ENCODE assay signal across 31 cellular contexts in the genomic region with DNA sequence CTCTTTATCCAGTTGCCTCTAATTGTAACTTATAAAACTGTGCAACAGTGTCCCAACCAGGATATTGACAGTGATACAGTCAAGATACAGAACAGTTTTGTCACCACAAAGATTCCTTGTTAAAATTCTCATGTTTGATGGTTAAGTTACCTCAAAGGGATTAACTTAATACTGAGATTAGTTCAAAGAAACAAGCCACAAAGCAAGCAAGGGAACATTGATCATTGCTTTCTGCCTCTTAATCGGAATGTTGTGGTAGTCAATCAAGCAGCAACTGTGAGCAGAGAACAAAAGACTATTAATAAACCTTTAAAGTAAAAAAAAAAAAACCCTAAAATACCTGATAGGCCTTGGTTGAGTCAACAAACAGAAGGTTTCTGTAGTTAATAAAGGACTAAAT.
"Had no signal": no experiment of that assay in that cellular context is flagged by ENCODE, and none has a peak within 500 bp of the region (broad histone marks: within the 10 kb centered on the region; RNA-seq: fewer than 3 reads in every experiment).

No MANE protein-coding gene starts in this region.

- H3K4me3 ChIP-seq: ascending aorta, gastrocnemius medialis, hepatocyte, stomach, thyroid gland, upper lobe of right lung had no signal

- H3K27ac Mint-ChIP-seq: activated naive CD4-positive, alpha-beta T cell treated with anti-CD3 and anti-CD28 coated beads for 36 hours; activated naive CD8-positive, alpha-beta T cell treated with anti-CD3 and anti-CD28 coated beads, Interleukin-2, amount 10 ng/mL, durations not matched to agents 7 days and 5 days; dendritic cell treated with granulocyte-macrophage colony-stimulating factor and Interleukin-4, amounts not matched to agents 40 ng/mL and 50 ng/mL, for 4 days; mesothelial cell of epicardium; naive thymus-derived CD8-positive, alpha-beta T cell; stimulated activated naive B cell treated with anti-CD40 and anti-IgM and Interleukin-4, amounts not matched to agents 10 μg/mL and 1 μg/mL and 100 μg/mL, for 72 hours; T-helper 17 cell had no signal

- H3K36me3 ChIP-seq: ascending aorta, gastrocnemius medialis, stomach, thyroid gland, upper lobe of right lung, WERI-Rb-1 had no signal

- FAIRE-seq: keratinocyte, small intestine had no signal

- ATAC-seq: activated CD4-positive, CD25-positive, alpha-beta regulatory T cell treated with anti-CD3 and anti-CD28 coated beads, Interleukin-2, amount 50 U/mL, for 24 hours; gastrocnemius medialis; left colon; naive thymus-derived CD8-positive, alpha-beta T cell; sciatic nerve; stimulated activated naive B cell treated with anti-CD40 and anti-IgM and Interleukin-4, amounts not matched to agents 10 μg/mL and 1 μg/mL and 100 μg/mL, for 72 hours; T-helper 17 cell; upper lobe of right lung had no signal

- DNase-seq: activated CD4-positive, alpha-beta T cell treated with anti-CD3 and anti-CD28 coated beads for 48 hours; activated CD4-positive, alpha-beta T cell treated with anti-CD3 and anti-CD28 coated beads, Interleukin-2, amount 50 U/mL, for 48 hours; activated CD8-positive, alpha-beta memory T cell treated with anti-CD3 and anti-CD28 coated beads for 24 hours; activated effector memory CD4-positive, alpha-beta T cell treated with Interleukin-2 at 50 U/mL for 16 hours; activated naive CD4-positive, alpha-beta T cell treated with anti-CD3 and anti-CD28 coated beads for 36 hours; activated naive CD8-positive, alpha-beta T cell treated with anti-CD3 and anti-CD28 coated beads, Interleukin-2, amount 10 ng/mL, durations not matched to agents 7 days and 5 days; central memory CD4-positive, alpha-beta T cell; effector CD4-positive, alpha-beta T cell; gastrocnemius medialis; left colon; mammary epithelial cell; naive thymus-derived CD8-positive, alpha-beta T cell; small intestine; stimulated activated CD4-positive, alpha-beta T cell treated with anti-CD3 and anti-CD28 coated beads, Interleukin-1b, Interleukin-23, amount 100 ng/mL, for 48 hours; stimulated activated naive B cell treated with anti-CD40 and anti-IgM and Interleukin-4, amounts not matched to agents 10 μg/mL and 1 μg/mL and 100 μg/mL, for 72 hours; stomach; SW 1271; T-helper 17 cell; T1000; thyroid gland; upper lobe of right lung; WERI-Rb-1 had no signal

- H3K79me2 ChIP-seq: hepatocyte had no signal

- H3K9me3 ChIP-seq: ascending aorta, gastrocnemius medialis, stomach, thyroid gland, upper lobe of right lung had no signal

- H3K4me2 ChIP-seq: hepatocyte had no signal

- H2AFZ ChIP-seq: hepatocyte had no signal

- H3K27me3 ChIP-seq: ascending aorta, gastrocnemius medialis, hepatocyte, stomach, thyroid gland, upper lobe of right lung had no signal

- H3K4me3 Mint-ChIP-seq: activated naive CD4-positive, alpha-beta T cell treated with anti-CD3 and anti-CD28 coated beads for 36 hours; activated naive CD8-positive, alpha-beta T cell treated with anti-CD3 and anti-CD28 coated beads, Interleukin-2, amount 10 ng/mL, durations not matched to agents 7 days and 5 days; dendritic cell treated with granulocyte-macrophage colony-stimulating factor and Interleukin-4, amounts not matched to agents 40 ng/mL and 50 ng/mL, for 4 days; mesothelial cell of epicardium; naive thymus-derived CD8-positive, alpha-beta T cell; neural crest cell; stimulated activated naive B cell treated with anti-CD40 and anti-IgM and Interleukin-4, amounts not matched to agents 10 μg/mL and 1 μg/mL and 100 μg/mL, for 72 hours; T-helper 17 cell had no signal

- H3K4me1 ChIP-seq: ascending aorta, upper lobe of right lung had no signal

- H3K27ac ChIP-seq: ascending aorta, epithelial cell of prostate, gastrocnemius medialis, hepatocyte, stomach, thyroid gland, upper lobe of right lung, WERI-Rb-1 had no signal

- H3K27me3 Mint-ChIP-seq: activated naive CD8-positive, alpha-beta T cell treated with anti-CD3 and anti-CD28 coated beads, Interleukin-2, amount 10 ng/mL, durations not matched to agents 7 days and 5 days; dendritic cell treated with granulocyte-macrophage colony-stimulating factor and Interleukin-4, amounts not matched to agents 40 ng/mL and 50 ng/mL, for 4 days; naive thymus-derived CD8-positive, alpha-beta T cell; T-helper 17 cell had no signal
